28 cellular contexts compared by ENCODE assay signal in genomic region chr6:142521791-142522190, GRCh38.
A peak's percentile ranks its signal among the peaks of the same experiment; 100 is the strongest.
DNase-seq lines count a peak whose midpoint lies in the region; ATAC-seq, FAIRE-seq and TF ChIP-seq lines count a peak whose summit lies in the region.
"Had no signal": no experiment of that assay in that cellular context is flagged by ENCODE, and none has a peak within 500 bp of the region (broad histone marks: within the 10 kb centered on the region; RNA-seq: fewer than 3 reads in every experiment).

No MANE protein-coding gene starts in this region.

- H3K27ac ChIP-seq in mammary epithelial cell (ENCODE audit: insufficient read depth, low read depth, low read length): no peak overlapping the region
- no peak overlapping the region for H3K27ac ChIP-seq in H1 (ENCODE audit: low read depth, low read length)
- H3K27ac ChIP-seq: 22Rv1; A549; BLaER1 treated with 17β-estradiol and CSF1 and Interleukin-3, amounts not matched to agents 10 nM and 100 nM; C4-2B had no signal

- H2BK15ac ChIP-seq in H1 (ENCODE audit: low read length): no peak overlapping the region

- CTCF ChIA-PET in mammary epithelial cell (lab: Charles Lee; ENCODE audit: low non-redundant PET) (no interaction called here), MCF 10A (lab: Yijun Ruan, JAX) (no interaction called here), H1 (lab: Charles Lee; ENCODE audit: partially characterized antibody) (interaction anchor here (1.3 kb wide), 1 partner anchor 16 kb away, joined by 5 read pairs; no protein-coding TSS in a partner anchor)

- no peaks in the 10 kb centered on the region for H3K23me2 ChIP-seq in H1 (ENCODE audit: low read depth, low read length)

- POLR2A ChIA-PET in MCF 10A (lab: Yijun Ruan, JAX): interaction anchor here (0.7 kb wide), 1 partner anchor 1036 kb away, joined by 3 read pairs; no protein-coding TSS in a partner anchor
- POLR2A ChIA-PET in H1 (lab: Charles Lee; ENCODE audit: partially characterized antibody): no interaction called here

- TF ChIP-seq EP300 in H1 (IDR thresholded peaks at IDR 0.05; ENCODE audit: borderline replicate concordance in 1 of 2, low read depth in 2 of 2, low read length in 2 of 2): no peak

- no peak overlapping the region for H3K4ac ChIP-seq in H1 (replicated peaks; ENCODE audit: insufficient read length, low read depth, low read length)

- H3K9me3 ChIP-seq in mammary epithelial cell (replicated peaks; ENCODE audit: insufficient read depth, low read length): no peaks in the 10 kb centered on the region
- no peaks in the 10 kb centered on the region for H3K9me3 ChIP-seq in H1 (ENCODE audit: insufficient read depth in 2 of 2, low read depth in 1 of 2, low read length in 1 of 2)
- H3K9me3 ChIP-seq: A549 had no signal

- no peak overlapping the region for H2BK120ac ChIP-seq in H1 (replicated peaks; ENCODE audit: low read depth, low read length)

- DNase-seq in mammary epithelial cell: no peak
- DNase-seq in MCF 10A (ENCODE audit: unreplicated experiment): no peak
- DNase-seq in NCI-H82 treated with DMSO at 0.1 percent for 48 hours (lab: John Stamatoyannopoulos, UW; ENCODE audit: unreplicated experiment): peak; percentile 76
- peak; percentile 93 for DNase-seq in SK-N-DZ (ENCODE audit: low spot score)
- DNase-seq in H1 (ENCODE audit: low read depth in 1 of 2, low spot score in 2 of 2): no peak
- no peak for DNase-seq in left cardiac atrium
- DNase-seq in nephron progenitor cell: no peak
- DNase-seq in NK-92 (lab: John Stamatoyannopoulos, UW; ENCODE audit: unreplicated experiment): no peak
- DNase-seq: AML-193; CD4-positive, alpha-beta memory T cell; CD4-positive, CD25-positive, alpha-beta regulatory T cell; CD8-positive, alpha-beta memory T cell; COR-L47; DMS 273 treated with DMSO at 0.1 percent for 48 hours; DMS153; DMS53; DMS79; DND-41; EL; GDM1 had no signal

- H3K4me1 ChIP-seq in mammary epithelial cell (ENCODE audit: insufficient read depth, low read length) (peaks cover 9% of the 10 kb centered on the region), H1 (replicated peaks in 1 of 4; ENCODE audit: control insufficient read depth in 3 of 4, insufficient read depth in 4 of 4, low read length in 3 of 4) (no peaks in the 10 kb centered on the region)
- H3K4me1 ChIP-seq: A549 had no signal

- no peak for TF ChIP-seq POLR2A in H1 (IDR thresholded peaks at IDR 0.05; ENCODE audit: control extremely low read depth in 1 of 2, low read depth in 2 of 2, low read length in 2 of 2)

- no peak overlapping the region for H3K4me3 ChIP-seq in mammary epithelial cell (replicated peaks in 1 of 3; ENCODE audit: insufficient read depth in 1 of 3, low read depth in 2 of 3, low read length in 3 of 3)
- H3K4me3 ChIP-seq in H1 (ENCODE audit: extremely low read depth in 1 of 4, insufficient read depth in 2 of 4, low read depth in 3 of 4, low read length in 4 of 4): no peak overlapping the region
- H3K4me3 ChIP-seq: A549; BLaER1 treated with 17β-estradiol and CSF1 and Interleukin-3, amounts not matched to agents 10 nM and 100 nM; GM12878 had no signal

- 64% methylated on average over 2 of the region's 2 CpGs for WGBS in mammary epithelial cell (ENCODE audit: low coverage, missing lambda C conversion rate)
- WGBS in H1 (ENCODE audit: extremely low coverage in 1 of 2, insufficient coverage in 1 of 2, insufficient read length in 1 of 2, insufficient replicate concordance in 2 of 2, low coverage in 1 of 2, low lambda C conversion rate in 2 of 2, missing lambda C conversion rate in 1 of 2), 2 experiments: 82% methylated on average over 2 of the region's 2 CpGs; no CpG with 5 or more reads in 1 of the 2 experiments

- H3K9ac ChIP-seq in mammary epithelial cell (ENCODE audit: insufficient read depth, low read length) (no peak overlapping the region), H1 (replicated peaks in 1 of 4; ENCODE audit: extremely low read depth in 1 of 4, low read depth in 3 of 4, low read length in 3 of 4) (no peak overlapping the region)
- H3K9ac ChIP-seq: BLaER1 treated with 17β-estradiol and CSF1 and Interleukin-3, amounts not matched to agents 10 nM and 100 nM had no signal

- H3K4me2 ChIP-seq in mammary epithelial cell (ENCODE audit: insufficient read depth, low read depth, low read length) (no peak overlapping the region), H1 (ENCODE audit: insufficient read depth in 1 of 2, low read depth in 2 of 2, low read length in 2 of 2) (no peak overlapping the region)
- H3K4me2 ChIP-seq: A549; BLaER1 treated with 17β-estradiol and CSF1 and Interleukin-3, amounts not matched to agents 10 nM and 100 nM had no signal

- in situ Hi-C loops in mammary epithelial cell (cut with MboI; ENCODE audit: low sequenced_read_pairs in 2 of 2): no loop called here

- H3K4me1 Mint-ChIP-seq in MCF 10A (ENCODE audit: insufficient read depth, unreplicated experiment): peaks cover 7% of the 10 kb centered on the region
- peaks cover 6% of the 10 kb centered on the region for H3K4me1 Mint-ChIP-seq in nephron progenitor cell
- H3K4me1 Mint-ChIP-seq: B cell; CD4-positive, alpha-beta memory T cell; CD4-positive, CD25-positive, alpha-beta regulatory T cell; CD8-positive, alpha-beta memory T cell had no signal

- H4K5ac ChIP-seq in H1 (ENCODE audit: insufficient read length, low read depth, low read length): no peak overlapping the region

- FAIRE-seq in H1 (lab: Jason Lieb, UNC): no peak
- FAIRE-seq: A549, GM12878, GM12892, GM18507 had no signal

- no peaks in the 10 kb centered on the region for H3K27me3 ChIP-seq in mammary epithelial cell (ENCODE audit: insufficient read depth, low read length)
- no peaks in the 10 kb centered on the region for H3K27me3 ChIP-seq in H1 (replicated peaks in 1 of 4; ENCODE audit: control insufficient read depth in 3 of 4, extremely low read depth in 1 of 4, insufficient read depth in 3 of 4, low read length in 3 of 4)
- H3K27me3 ChIP-seq: BLaER1 treated with 17β-estradiol and CSF1 and Interleukin-3, amounts not matched to agents 10 nM and 100 nM had no signal

- no peak overlapping the region for H4K91ac ChIP-seq in H1 (replicated peaks; ENCODE audit: insufficient read length, low read length)

- no peak overlapping the region for H3K14ac ChIP-seq in H1 (ENCODE audit: insufficient read length)

- no peak overlapping the region for H2AK5ac ChIP-seq in H1 (ENCODE audit: low read depth, low read length)

- H4K20me1 ChIP-seq in mammary epithelial cell (ENCODE audit: insufficient read depth, low read length): no peaks in the 10 kb centered on the region
- no peaks in the 10 kb centered on the region for H4K20me1 ChIP-seq in H1 (replicated peaks in 1 of 2; ENCODE audit: control insufficient read depth in 1 of 2, insufficient read depth in 2 of 2, low read length in 2 of 2)
- H4K20me1 ChIP-seq: BLaER1 treated with 17β-estradiol and CSF1 and Interleukin-3, amounts not matched to agents 10 nM and 100 nM had no signal

- no peaks in the 10 kb centered on the region for H3K36me3 Mint-ChIP-seq in MCF 10A (ENCODE audit: insufficient read depth, unreplicated experiment)
- no peaks in the 10 kb centered on the region for H3K36me3 Mint-ChIP-seq in nephron progenitor cell (ENCODE audit: low read depth)
- H3K36me3 Mint-ChIP-seq: CD4-positive, alpha-beta memory T cell; CD4-positive, CD25-positive, alpha-beta regulatory T cell; CD8-positive, alpha-beta memory T cell had no signal

- intact Hi-C loops in mammary epithelial cell (cut with micrococcal nuclease): no loop called here
- intact Hi-C loops in MCF 10A (cut with micrococcal nuclease): no loop called here
- intact Hi-C loops in left cardiac atrium (cut with DNase I): no loop called here

- no peak for ATAC-seq in left cardiac atrium
- ATAC-seq: A549, GM12878 had no signal

- no peak overlapping the region for H2BK12ac ChIP-seq in H1 (ENCODE audit: low read depth, low read length)

- no peaks in the 10 kb centered on the region for H3K27me3 Mint-ChIP-seq in MCF 10A (ENCODE audit: insufficient read depth, unreplicated experiment)
- peaks cover 2% of the 10 kb centered on the region for H3K27me3 Mint-ChIP-seq in nephron progenitor cell (ENCODE audit: low read depth, poor library complexity)

- H3K9me3 Mint-ChIP-seq in MCF 10A (ENCODE audit: unreplicated experiment) (no peaks in the 10 kb centered on the region), nephron progenitor cell (peaks cover 8% of the 10 kb centered on the region)

- TF ChIP-seq RAD21 in H1 (IDR thresholded peaks at IDR 0.05 in 1 of 2, conservative IDR thresholded peaks at IDR 0.05 in 1 of 2; ENCODE audit: low read depth in 2 of 2, low read length in 2 of 2): no peak

- H3K4me3 Mint-ChIP-seq in MCF 10A (ENCODE audit: unreplicated experiment): no peak overlapping the region
- no peak overlapping the region for H3K4me3 Mint-ChIP-seq in nephron progenitor cell
- H3K4me3 Mint-ChIP-seq: B cell; CD4-positive, alpha-beta memory T cell; CD4-positive, CD25-positive, alpha-beta regulatory T cell; CD8-positive, alpha-beta memory T cell had no signal

- no peak overlapping the region for H4K8ac ChIP-seq in H1 (ENCODE audit: extremely low read depth, insufficient read depth, low read length)

- H2AFZ ChIP-seq in mammary epithelial cell (ENCODE audit: low read depth, low read length) (peak overlapping the region; percentile 47), H1 (ENCODE audit: low read length) (0 out of 2 replicates have a peak overlapping the region, but pooled peaks have one; percentile 31)

- dilution Hi-C loops in mammary epithelial cell (cut with HindIII; ENCODE audit: low sequenced_read_pairs): no loop called here

- H3K27ac Mint-ChIP-seq in MCF 10A (ENCODE audit: low read depth, unreplicated experiment) (no peak overlapping the region), nephron progenitor cell (no peak overlapping the region)
- H3K27ac Mint-ChIP-seq: B cell; CD4-positive, alpha-beta memory T cell; CD4-positive, CD25-positive, alpha-beta regulatory T cell; CD8-positive, alpha-beta memory T cell had no signal

- H2BK20ac ChIP-seq in H1 (ENCODE audit: low read length): no peak overlapping the region

- no peak overlapping the region for H2BK5ac ChIP-seq in H1 (ENCODE audit: low read depth, low read length)

- no peak overlapping the region for H3K23ac ChIP-seq in H1 (ENCODE audit: insufficient read length)

- H3K36me3 ChIP-seq in mammary epithelial cell (ENCODE audit: insufficient read depth, low read length) (no peaks in the 10 kb centered on the region), H1 (ENCODE audit: control insufficient read depth in 2 of 4, insufficient read depth in 4 of 4, low read length in 3 of 4) (no peaks in the 10 kb centered on the region; a peak in 1 of 8 replicates)
- H3K36me3 ChIP-seq: BLaER1 treated with 17β-estradiol and CSF1 and Interleukin-3, amounts not matched to agents 10 nM and 100 nM had no signal

- no peaks in the 10 kb centered on the region for H3K79me2 ChIP-seq in mammary epithelial cell (ENCODE audit: insufficient read depth, low read length)
- no peaks in the 10 kb centered on the region for H3K79me2 ChIP-seq in H1 (ENCODE audit: control insufficient read depth in 1 of 2, insufficient read depth in 2 of 2, low read length in 2 of 2)

- no peak overlapping the region for H3K56ac ChIP-seq in H1 (replicated peaks; ENCODE audit: insufficient read length, low read depth, low read length)

- TF ChIP-seq CTCF in mammary epithelial cell (conservative IDR thresholded peaks at IDR 0.05 in 1 of 2, IDR thresholded peaks at IDR 0.05 in 1 of 2; ENCODE audit: extremely low read depth in 1 of 2, insufficient read depth in 1 of 2, low read depth in 1 of 2, low read length in 2 of 2) (no peak), MCF 10A (IDR thresholded peaks at IDR 0.05; ENCODE audit: unreplicated experiment) (no peak), H1 (IDR thresholded peaks at IDR 0.05; ENCODE audit: control extremely low read depth in 1 of 3, insufficient read depth in 1 of 3, low read depth in 1 of 3, low read length in 3 of 3) (no peak), nephron progenitor cell (IDR thresholded peaks at IDR 0.05) (no peak)

- H3K79me1 ChIP-seq in H1 (ENCODE audit: low read depth, low read length): no peaks in the 10 kb centered on the region

- H3K18ac ChIP-seq in H1 (ENCODE audit: extremely low read depth, low read length): no peak overlapping the region

- no TSS peak for BruUV-seq in mammary epithelial cell (replicated peaks; lab: Mats Ljungman, UMichigan)
- BruUV-seq in MCF 10A (replicated peaks; lab: Mats Ljungman, UMichigan): no TSS peak

Comparison
In these comparisons a context has a peak if more than half of its experiments do, and no peak if none do; other contexts are left out.
1. DNase-seq: peak in NCI-H82 treated with DMSO at 0.1 percent for 48 hours (single experiment) and SK-N-DZ (single experiment); none in mammary epithelial cell (single experiment), MCF 10A (single experiment), H1 (0 of 2), left cardiac atrium (single experiment), nephron progenitor cell (single experiment) and NK-92 (single experiment).